In genomic region chr7:30936650-30937245, GRCh38 we compare ENCODE assay signal across 29 cellular contexts. TPM values are rescaled to one million over a fixed set of nuclear protein-coding genes. Genes with fewer than 3 reads are reported as not detected.
A peak's percentile ranks its signal among the peaks of the same experiment; 100 is the strongest.
DNase-seq lines count a peak whose midpoint lies in the region; ATAC-seq and TF ChIP-seq lines count a peak whose summit lies in the region.
"Had no signal": no experiment of that assay in that cellular context is flagged by ENCODE, and none has a peak within 500 bp of the region (broad histone marks: within the 10 kb centered on the region; RNA-seq: fewer than 3 reads in every experiment).

No MANE protein-coding gene starts in this region.

- H3K9ac ChIP-seq in endodermal cell (ENCODE audit: extremely low read depth, low read length, poor library complexity, severe bottlenecking) (no peak overlapping the region), neuronal stem cell (ENCODE audit: low read depth, low read length, poor library complexity) (no peak overlapping the region)
- H3K9ac ChIP-seq: neural progenitor cell had no signal

- peak overlapping the region; percentile 38 for H4K91ac ChIP-seq in neuronal stem cell (ENCODE audit: low read depth, low read length, poor library complexity)

- no peaks in the 10 kb centered on the region for H3K9me3 Mint-ChIP-seq in stimulated activated naive CD8-positive, alpha-beta T cell treated with anti-CD3 and anti-CD28 coated beads, Interleukin-15, amount 100 ng/mL, for 72 hours
- no peaks in the 10 kb centered on the region for H3K9me3 Mint-ChIP-seq in endodermal cell
- H3K9me3 Mint-ChIP-seq: activated CD8-positive, alpha-beta T cell treated with anti-CD3 and anti-CD28 coated beads for 36 hours; immature natural killer cell; neural progenitor cell had no signal

- no peaks in the 10 kb centered on the region for H3K36me3 Mint-ChIP-seq in endodermal cell (ENCODE audit: low read depth)
- H3K36me3 Mint-ChIP-seq: immature natural killer cell, neural progenitor cell had no signal

- no peak overlapping the region for H3K4me2 ChIP-seq in neuronal stem cell (ENCODE audit: insufficient read depth, low read length, poor library complexity, severe bottlenecking)
- H3K4me2 ChIP-seq: hepatocyte, neural progenitor cell had no signal

- H3K27ac Mint-ChIP-seq in stimulated activated naive CD8-positive, alpha-beta T cell treated with anti-CD3 and anti-CD28 coated beads, Interleukin-15, amount 100 ng/mL, for 72 hours = no peak overlapping the region
- H3K27ac Mint-ChIP-seq in endodermal cell = no peak overlapping the region
- H3K27ac Mint-ChIP-seq: activated CD8-positive, alpha-beta T cell treated with anti-CD3 and anti-CD28 coated beads for 36 hours; immature natural killer cell; neural progenitor cell had no signal

- no peaks in the 10 kb centered on the region for H3K36me3 ChIP-seq in endodermal cell (ENCODE audit: control insufficient read depth, insufficient read depth, low read length)
- no peaks in the 10 kb centered on the region for H3K36me3 ChIP-seq in neuronal stem cell (replicated peaks in 1 of 2; ENCODE audit: control insufficient read depth in 2 of 2, insufficient read depth in 2 of 2, low read length in 2 of 2)
- H3K36me3 ChIP-seq in A673 (ENCODE audit: insufficient read depth, low read length, poor library complexity, severe bottlenecking) = no peaks in the 10 kb centered on the region
- H3K36me3 ChIP-seq: adrenal gland, neural progenitor cell had no signal

- H3K14ac ChIP-seq in neuronal stem cell (ENCODE audit: low read length) = peak overlapping the region; percentile 42

- no peak overlapping the region for H2BK5ac ChIP-seq in neuronal stem cell (ENCODE audit: low read length)

- H2BK120ac ChIP-seq in neuronal stem cell (ENCODE audit: low read depth, low read length) = no peak overlapping the region

- no peaks in the 10 kb centered on the region for H3K79me1 ChIP-seq in neuronal stem cell (ENCODE audit: low read depth, low read length)

- no peak overlapping the region for H2AFZ ChIP-seq in neuronal stem cell (ENCODE audit: low read length)
- H2AFZ ChIP-seq: hepatocyte, neural progenitor cell had no signal

- CTCF ChIA-PET in A673 (lab: Charles Lee) = interaction anchor here (2.7 kb wide), 1 partner anchor 47 kb away, joined by 7 read pairs; no protein-coding TSS in a partner anchor

- intact Hi-C loops in A673 (cut with micrococcal nuclease; ENCODE audit: unreplicated experiment) = no loop called here

- peak overlapping the region; percentile 34 for H3K23ac ChIP-seq in neuronal stem cell (ENCODE audit: low read depth, low read length, poor library complexity)

- peak; percentile 25 for ATAC-seq in stimulated activated naive CD8-positive, alpha-beta T cell treated with anti-CD3 and anti-CD28 coated beads, Interleukin-15, amount 100 ng/mL, for 72 hours
- ATAC-seq in stimulated activated naive CD8-positive, alpha-beta T cell treated with anti-CD3 and anti-CD28 coated beads, Interleukin-15, Interleukin-2, amounts not matched to agents 100 U/mL and 50 U/mL, for 24 hours = no peak
- ATAC-seq: activated CD8-positive, alpha-beta T cell treated with anti-CD3 and anti-CD28 coated beads for 36 hours had no signal

- peak overlapping the region; percentile 39 for H2AK5ac ChIP-seq in neuronal stem cell (ENCODE audit: low read depth, low read length)

- H3K4me3 ChIP-seq in endodermal cell (ENCODE audit: low read length) (no peak overlapping the region), neuronal stem cell (ENCODE audit: low read length in 2 of 2) (no peak overlapping the region), A673 (ENCODE audit: low read depth, low read length, poor library complexity, severe bottlenecking) (no peak overlapping the region)
- H3K4me3 ChIP-seq: adrenal gland, hepatocyte, neural progenitor cell, skin epidermis had no signal

- TF ChIP-seq CTCF in endodermal cell (conservative IDR thresholded peaks at IDR 0.05) = no peak
- TF ChIP-seq CTCF in GM10266 (IDR thresholded peaks at IDR 0.05; ENCODE audit: control insufficient read depth, insufficient read depth, low read depth, missing control alignments) = no peak
- TF ChIP-seq CTCF in A673 (conservative IDR thresholded peaks at IDR 0.05; ENCODE audit: low read depth, low read length) = no peak

- peak overlapping the region; percentile 30 for H3K18ac ChIP-seq in neuronal stem cell (ENCODE audit: low read length)

- peaks cover 41% of the 10 kb centered on the region for H3K27me3 Mint-ChIP-seq in stimulated activated naive CD8-positive, alpha-beta T cell treated with anti-CD3 and anti-CD28 coated beads, Interleukin-15, amount 100 ng/mL, for 72 hours
- H3K27me3 Mint-ChIP-seq in endodermal cell (ENCODE audit: insufficient read depth) = peaks cover 18% of the 10 kb centered on the region

- no peak overlapping the region for H2BK12ac ChIP-seq in neuronal stem cell (ENCODE audit: low read length)

- H3K4me1 ChIP-seq in endodermal cell (ENCODE audit: control insufficient read depth, insufficient read depth, low read length) = no peaks in the 10 kb centered on the region
- H3K4me1 ChIP-seq in neuronal stem cell (ENCODE audit: control insufficient read depth in 2 of 2, insufficient read depth in 1 of 2, low read depth in 1 of 2, low read length in 2 of 2) = peaks cover 0 to 11% of the 10 kb centered on the region in 2 donors
- peaks cover 16% of the 10 kb centered on the region for H3K4me1 ChIP-seq in A673 (ENCODE audit: insufficient read depth, low read length, poor library complexity, severe bottlenecking)
- H3K4me1 ChIP-seq: adrenal gland had no signal

- no peaks in the 10 kb centered on the region for H3K4me1 Mint-ChIP-seq in stimulated activated naive CD8-positive, alpha-beta T cell treated with anti-CD3 and anti-CD28 coated beads, Interleukin-15, amount 100 ng/mL, for 72 hours
- H3K4me1 Mint-ChIP-seq in endodermal cell = peaks cover 15% of the 10 kb centered on the region
- H3K4me1 Mint-ChIP-seq: immature natural killer cell had no signal

- no peak overlapping the region for H3K4me3 Mint-ChIP-seq in stimulated activated naive CD8-positive, alpha-beta T cell treated with anti-CD3 and anti-CD28 coated beads, Interleukin-15, amount 100 ng/mL, for 72 hours
- no peak overlapping the region for H3K4me3 Mint-ChIP-seq in endodermal cell
- H3K4me3 Mint-ChIP-seq: activated CD8-positive, alpha-beta T cell treated with anti-CD3 and anti-CD28 coated beads for 36 hours; immature natural killer cell; neural progenitor cell had no signal

- H3K27me3 ChIP-seq in endodermal cell (ENCODE audit: control insufficient read depth, insufficient read depth, low read length, poor library complexity, severe bottlenecking) = peaks cover 13% of the 10 kb centered on the region
- H3K27me3 ChIP-seq in neuronal stem cell (ENCODE audit: control insufficient read depth in 3 of 3, insufficient read depth in 3 of 3, low read depth in 1 of 3, low read length in 3 of 3) = peaks cover 0 to 11% (median 0%) of the 10 kb centered on the region in 3 experiments
- H3K27me3 ChIP-seq in A673 (replicated peaks; ENCODE audit: insufficient read depth, low read depth, low read length, poor library complexity) = peaks cover 15% of the 10 kb centered on the region
- H3K27me3 ChIP-seq: hepatocyte had no signal

- H3K9me3 ChIP-seq in endodermal cell (ENCODE audit: control insufficient read depth, low read length) = no peaks in the 10 kb centered on the region
- no peaks in the 10 kb centered on the region for H3K9me3 ChIP-seq in neuronal stem cell (replicated peaks in 1 of 2; ENCODE audit: control insufficient read depth in 2 of 2, insufficient read depth in 1 of 2, low read depth in 1 of 2, low read length in 2 of 2)
- no peaks in the 10 kb centered on the region for H3K9me3 ChIP-seq in A673 (ENCODE audit: low read depth, low read length, poor library complexity, severe bottlenecking)
- H3K9me3 ChIP-seq: adrenal gland had no signal

- no TSS peak for BruUV-seq in A673 (replicated peaks; lab: Mats Ljungman, UMichigan)

- DNase-seq in stimulated activated naive CD8-positive, alpha-beta T cell treated with anti-CD3 and anti-CD28 coated beads, Interleukin-15, amount 100 ng/mL, for 72 hours = no peak
- DNase-seq in stimulated activated naive CD8-positive, alpha-beta T cell treated with anti-CD3 and anti-CD28 coated beads, Interleukin-15, Interleukin-2, amounts not matched to agents 100 U/mL and 50 U/mL, for 24 hours = no peak
- DNase-seq in endodermal cell (peak; percentile 40), neuronal stem cell (ENCODE audit: low spot score) (no peak), GM10266 (ENCODE audit: extremely low spot score) (no peak), A673 (ENCODE audit: low spot score) (no peak), T-helper 1 cell (no peak)
- DNase-seq: activated CD8-positive, alpha-beta T cell treated with anti-CD3 and anti-CD28 coated beads for 36 hours; activated naive CD4-positive, alpha-beta T cell treated with Interleukin-2 at 50 U/mL for 16 hours; activated T-cell treated with anti-CD3 and anti-CD28 coated beads, Interleukin-2, amount 50 U/mL, for 48 hours; adrenal gland; effector CD8-positive, alpha-beta T cell; immature natural killer cell; NCI-H1930; NCI-H2227 treated with DMSO at 0.1 percent for 48 hours; NCI-H748 treated with DMSO at 0.1 percent for 48 hours; stimulated activated CD4-positive, alpha-beta T cell treated with anti-CD3 and anti-CD28 coated beads, Interleukin-1b, Interleukin-23, amount 100 ng/mL, for 48 hours; substantia nigra; SW 1271 had no signal

- no peak overlapping the region for H4K8ac ChIP-seq in neuronal stem cell (ENCODE audit: low read depth, low read length)

- POLR2A ChIA-PET in A673 (lab: Charles Lee; ENCODE audit: low non-redundant PET) = no interaction called here

- no peak overlapping the region for H3K4ac ChIP-seq in neuronal stem cell (ENCODE audit: low read length)

- H3K27ac ChIP-seq in endodermal cell (ENCODE audit: low read depth, low read length) (no peak overlapping the region), neuronal stem cell (replicated peaks; ENCODE audit: low read length) (no peak overlapping the region), A673 (ENCODE audit: low read depth, low read length, poor library complexity, severe bottlenecking) (no peak overlapping the region)
- H3K27ac ChIP-seq: adrenal gland, C4-2B, hepatocyte, neural progenitor cell, skin epidermis had no signal

- peak overlapping the region; percentile 52 for H2BK15ac ChIP-seq in neuronal stem cell (ENCODE audit: low read length)

RNA-seq across cellular contexts. Expression of gene AQP1, which starts 25.1 kb away (rescaled TPM):
- under 1 TPM; 0.26 to 0.91 TPM for total RNA-seq in endodermal cell
- polyA plus RNA-seq in endodermal cell (2013, experiment 1 of 2) = 1.3 TPM
- 1.3 TPM for polyA plus RNA-seq in endodermal cell (2013, experiment 2 of 2)
- polyA plus RNA-seq in neuronal stem cell (2013, experiment 1 of 2) = 0.47 TPM
- polyA plus RNA-seq in neuronal stem cell (2013, experiment 2 of 2) = 0.46 TPM
- 0.37 and 0.49 TPM in 2 replicates for total RNA-seq in A673 (2021)

RNA-seq across cellular contexts. Expression of gene GHRHR, which starts 27.0 kb away (rescaled TPM):
- total RNA-seq in endodermal cell (not detected), A673 (2021) (not detected in 2 replicates)
- not detected for polyA plus RNA-seq in endodermal cell (2013, experiment 1 of 2)
- polyA plus RNA-seq in endodermal cell (2013, experiment 2 of 2) = not detected
- polyA plus RNA-seq in neuronal stem cell (2013, experiment 1 of 2) = 0.39 TPM
- polyA plus RNA-seq in neuronal stem cell (2013, experiment 2 of 2) = 0.08 TPM
- total RNA-seq: activated CD8-positive, alpha-beta T cell treated with anti-CD3 and anti-CD28 coated beads for 36 hours; frontal cortex; LHCN-M2; lower leg skin; mononuclear cell; ureter had no signal
- polyA plus RNA-seq: esophagus, hepatocyte, immature natural killer cell had no signal
